In genomic region chr1:27097484-27097917, GRCh38 we compare ENCODE assay signal across 8 cellular contexts. TPM values are rescaled to one million over a fixed set of nuclear protein-coding genes. Genes with fewer than 3 reads are reported as not detected.
DNase-seq lines count a peak whose midpoint lies in the region; ATAC-seq and TF ChIP-seq lines count a peak whose summit lies in the region.

No MANE protein-coding gene starts in this region.

- H3K4me1 ChIP-seq in colonic mucosa (no peaks in the 10 kb centered on the region), right lobe of liver (peaks cover 0 to 6% (median 0%) of the 10 kb centered on the region in 4 donors)

- H3K27me3 Mint-ChIP-seq in activated CD4-positive, alpha-beta T cell treated with anti-CD3 and anti-CD28 coated beads for 36 hours: no peaks in the 10 kb centered on the region

- ATAC-seq in GM21717 (IDR thresholded peaks at IDR 0.05; ENCODE audit: unreplicated experiment): peak; percentile 49
- ATAC-seq in activated CD4-positive, alpha-beta T cell treated with anti-CD3 and anti-CD28 coated beads for 36 hours: peak; percentile 84
- ATAC-seq in right lobe of liver: peak; percentile 95 to 99 (median 96)
- no peak for ATAC-seq in GM19324 (IDR thresholded peaks at IDR 0.05; ENCODE audit: low FRiP score, unreplicated experiment)

- no peaks in the 10 kb centered on the region for H3K9me3 Mint-ChIP-seq in activated CD4-positive, alpha-beta T cell treated with anti-CD3 and anti-CD28 coated beads for 36 hours (ENCODE audit: low read depth)

- CTCF ChIA-PET in activated CD4-positive, alpha-beta T cell treated with anti-CD3 and anti-CD28 coated beads for 36 hours (lab: Charles Lee): interaction anchor here (0.5 to 11.0 kb wide), 14 partner anchors 10 to 665 kb away, joined by 3 to 209 read pairs (median 4); partner anchors contain the start of gene DHDDS

- H3K4me3 ChIP-seq in colonic mucosa (no peak overlapping the region), right lobe of liver (no peak overlapping the region)

- no peaks in the 10 kb centered on the region for H3K9me3 ChIP-seq in colonic mucosa
- H3K9me3 ChIP-seq in right lobe of liver: no peaks in the 10 kb centered on the region

- H3K27me3 ChIP-seq in colonic mucosa: no peaks in the 10 kb centered on the region
- no peaks in the 10 kb centered on the region for H3K27me3 ChIP-seq in right lobe of liver

- no peak overlapping the region for H3K9ac ChIP-seq in colonic mucosa (ENCODE audit: low read depth in 2 of 2, low read length in 2 of 2)

- peaks cover 1% of the 10 kb centered on the region for H3K36me3 Mint-ChIP-seq in activated CD4-positive, alpha-beta T cell treated with anti-CD3 and anti-CD28 coated beads for 36 hours (ENCODE audit: low read depth)

- H3K4me3 Mint-ChIP-seq in activated CD4-positive, alpha-beta T cell treated with anti-CD3 and anti-CD28 coated beads for 36 hours: no peak overlapping the region

- peaks cover 9% of the 10 kb centered on the region for H3K4me1 Mint-ChIP-seq in activated CD4-positive, alpha-beta T cell treated with anti-CD3 and anti-CD28 coated beads for 36 hours

- intact Hi-C loops in activated CD4-positive, alpha-beta T cell treated with anti-CD3 and anti-CD28 coated beads for 36 hours (cut with DNase I, micrococcal nuclease): loop anchor here (1.0 kb wide), 2 partner anchors 53 to 100 kb away; no protein-coding TSS in a partner anchor
- intact Hi-C loops in colonic mucosa (cut with DNase I) (loop anchor here (2.0 kb wide), 2 partner anchors 53 to 101 kb away; no protein-coding TSS in a partner anchor), right lobe of liver (cut with DNase I) (loop anchor here (5.0 kb wide), 1 partner anchor 50 kb away; no protein-coding TSS in a partner anchor)

- no peak overlapping the region for H3K27ac Mint-ChIP-seq in activated CD4-positive, alpha-beta T cell treated with anti-CD3 and anti-CD28 coated beads for 36 hours

- whole genome bisulfite sequencing in right lobe of liver (ENCODE audit: insufficient coverage, low coverage, low lambda C conversion rate, missing lambda C conversion rate): 0% methylated on average over 2 of the region's 5 CpGs

- peak; percentile 83 for DNase-seq in Ammon's horn (ENCODE audit: low spot score)
- peak; percentile 55 to 80 for DNase-seq in NCI-H446 (lab: John Stamatoyannopoulos, UW)
- DNase-seq in activated CD4-positive, alpha-beta T cell treated with anti-CD3 and anti-CD28 coated beads for 36 hours: peak; percentile 87
- peak; percentile 84 for DNase-seq in colonic mucosa
- DNase-seq in right lobe of liver: peak; percentile 73 to 84 (median 83)
- peak; percentile 33 for DNase-seq in stimulated activated CD8-positive, alpha-beta memory T cell treated with anti-CD3 and anti-CD28 coated beads, Interleukin-12 subunit alpha, Interleukin-12 subunit beta, amount 100 ng/mL, for 24 hours (ENCODE audit: extremely low read depth)

- H3K27ac ChIP-seq in colonic mucosa (no peak overlapping the region), right lobe of liver (no peak overlapping the region)

- no peak for TF ChIP-seq POLR2A in right lobe of liver (IDR thresholded peaks at IDR 0.05)

- TF ChIP-seq CTCF in colonic mucosa (IDR thresholded peaks at IDR 0.05) (peak; percentile 98), right lobe of liver (IDR thresholded peaks at IDR 0.05) (peak; percentile 97 to 99 (median 98))

- no peaks in the 10 kb centered on the region for H3K36me3 ChIP-seq in colonic mucosa
- no peaks in the 10 kb centered on the region for H3K36me3 ChIP-seq in right lobe of liver

- POLR2A ChIA-PET in activated CD4-positive, alpha-beta T cell treated with anti-CD3 and anti-CD28 coated beads for 36 hours (lab: Charles Lee): no interaction called here

RNA-seq across cellular contexts. Expression of gene SLC9A1, which starts 57.4 kb away (rescaled TPM):
- 10 to 100 TPM; 15.6 to 20.4 TPM for total RNA-seq in activated CD4-positive, alpha-beta T cell treated with anti-CD3 and anti-CD28 coated beads for 36 hours
- total RNA-seq in colonic mucosa (10 to 100 TPM; 63.6 to 99.6 TPM), right lobe of liver (1 to 10 TPM; 1.7 to 4.3 (median 3.0) TPM)

Comparison
In these comparisons a context has a peak if more than half of its experiments do, and no peak if none do; other contexts are left out.
1. DNase-seq: peak in every context shown above with its lines; median percentile 87 in activated CD4-positive, alpha-beta T cell treated with anti-CD3 and anti-CD28 coated beads for 36 hours; 84 in colonic mucosa; 83 in Ammon's horn; 83 in right lobe of liver; 68 in NCI-H446; 33 in stimulated activated CD8-positive, alpha-beta memory T cell treated with anti-CD3 and anti-CD28 coated beads, Interleukin-12 subunit alpha, Interleukin-12 subunit beta, amount 100 ng/mL, for 24 hours.